In the genomic region with DNA sequence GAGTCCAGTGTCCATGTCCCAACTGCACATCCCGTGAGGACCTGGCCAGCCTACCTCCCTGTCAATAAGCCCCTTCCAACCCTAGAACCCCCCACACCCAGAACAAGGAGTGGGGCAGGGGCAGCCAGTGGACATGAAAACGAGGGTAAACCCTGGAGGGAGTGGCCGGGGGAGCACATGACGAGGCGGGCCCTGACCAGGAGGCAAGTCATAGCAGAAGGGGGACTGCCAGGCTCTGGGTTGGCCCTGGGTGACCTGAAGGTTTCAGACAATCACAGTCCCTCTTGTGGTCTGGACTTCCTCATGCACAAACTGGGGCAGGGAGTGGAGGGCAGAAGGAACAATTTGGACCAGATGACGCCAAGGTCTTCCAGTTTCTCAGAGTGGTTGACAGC, we compare ENCODE assay signal across 29 cellular contexts.
DNase-seq lines count a peak whose midpoint lies in the region; ATAC-seq and TF ChIP-seq lines count a peak whose summit lies in the region.
"Had no signal": no experiment of that assay in that cellular context is flagged by ENCODE, and none has a peak within 500 bp of the region (broad histone marks: within the 10 kb centered on the region; RNA-seq: fewer than 3 reads in every experiment).

No MANE protein-coding gene starts in this region.

- peak; percentile 37 for DNase-seq in Right ventricle myocardium inferior (ENCODE audit: missing footprints)
- DNase-seq in left ventricle myocardium superior, result no peak
- DNase-seq in WTC11 (ENCODE audit: low spot score), result peak; percentile 1
- DNase-seq in neuronal stem cell (ENCODE audit: low spot score), result no peak
- peak; percentile 12 to 75 for DNase-seq in aorta
- DNase-seq in SJCRH30, result no peak
- DNase-seq in activated T-cell treated with anti-CD3 and anti-CD28 coated beads, Interleukin-2, amount 50 U/mL, for 24 hours, result no peak
- no peak for DNase-seq in ACHN
- DNase-seq: activated CD4-positive, alpha-beta memory T cell treated with anti-CD3 and anti-CD28 coated beads, Interleukin-2, amount 10 ng/mL, durations not matched to agents 7 days and 5 days; AML-193; CD4-positive, alpha-beta memory T cell; NCI-H1092 treated with DMSO at 0.1 percent for 48 hours; NCI-H187; NCI-H82; SK-N-SH; substantia nigra; T-helper 2 cell had no signal

- H3K27me3 Mint-ChIP-seq in WTC11 (ENCODE audit: low read depth), result no peaks in the 10 kb centered on the region; the same call in 1 of the 2 replicates
- H3K27me3 Mint-ChIP-seq in activated T-cell treated with anti-CD3 and anti-CD28 coated beads, Interleukin-2, amount 50 U/mL, for 24 hours, result no peaks in the 10 kb centered on the region
- H3K27me3 Mint-ChIP-seq: dendritic cell treated with granulocyte-macrophage colony-stimulating factor and Interleukin-4, amounts not matched to agents 40 ng/mL and 50 ng/mL, for 4 days; IgD-negative memory B cell had no signal

- H2BK15ac ChIP-seq in neuronal stem cell (ENCODE audit: low read length), result no peak overlapping the region

- H3K4me3 Mint-ChIP-seq in WTC11, result no peak overlapping the region
- no peak overlapping the region for H3K4me3 Mint-ChIP-seq in activated T-cell treated with anti-CD3 and anti-CD28 coated beads, Interleukin-2, amount 50 U/mL, for 24 hours
- H3K4me3 Mint-ChIP-seq: activated CD4-positive, alpha-beta memory T cell treated with anti-CD3 and anti-CD28 coated beads, Interleukin-2, amount 10 ng/mL, durations not matched to agents 7 days and 5 days; CD4-positive, alpha-beta memory T cell; dendritic cell treated with granulocyte-macrophage colony-stimulating factor and Interleukin-4, amounts not matched to agents 40 ng/mL and 50 ng/mL, for 4 days; IgD-negative memory B cell; natural killer cell treated with Interleukin-12 subunit alpha and Interleukin-12 subunit beta and Interleukin-15 and Interleukin-18, amount 100 ng/mL, for 72 hours; stimulated activated memory B cell treated with anti-CD40 and anti-IgM and Interleukin-4, amounts not matched to agents 10 μg/mL and 1 μg/mL and 100 μg/mL, for 72 hours had no signal

- POLR2A ChIA-PET in WTC11 (lab: Charles Lee), result no interaction called here

- H3K9ac ChIP-seq in neuronal stem cell (ENCODE audit: low read depth, low read length, poor library complexity), result no peak overlapping the region
- H3K9ac ChIP-seq: GM23248, SK-N-SH had no signal

- no peak overlapping the region for H3K14ac ChIP-seq in neuronal stem cell (ENCODE audit: low read length)

- H3K4me3 ChIP-seq in neuronal stem cell (ENCODE audit: low read length in 2 of 2), result no peak overlapping the region
- no peak overlapping the region for H3K4me3 ChIP-seq in aorta (ENCODE audit: low read length in 2 of 2)
- H3K4me3 ChIP-seq in SJCRH30, result no peak overlapping the region
- H3K4me3 ChIP-seq: A549, cardiac muscle cell, esophagus muscularis mucosa, heart left ventricle, lung, skin epidermis had no signal

- CTCF ChIA-PET in WTC11 (lab: Charles Lee), result interaction anchor here (2.3 kb wide), 1 partner anchor 43 kb away, joined by 8 read pairs; no protein-coding TSS in a partner anchor

- H3K27ac Mint-ChIP-seq in WTC11, result no peak overlapping the region
- no peak overlapping the region for H3K27ac Mint-ChIP-seq in activated T-cell treated with anti-CD3 and anti-CD28 coated beads, Interleukin-2, amount 50 U/mL, for 24 hours
- H3K27ac Mint-ChIP-seq: activated CD4-positive, alpha-beta memory T cell treated with anti-CD3 and anti-CD28 coated beads, Interleukin-2, amount 10 ng/mL, durations not matched to agents 7 days and 5 days; activated T-helper 2 cell treated with anti-CD3 and anti-CD28 coated beads, Interferon-gamma antibody, Interleukin-2, Interleukin-4, amounts not matched to agents 10 μg/mL and 5 μg/mL and 100 μg/mL, durations not matched to agents 14 hours and 24 hours and 36 hours; CD4-positive, alpha-beta memory T cell; dendritic cell treated with granulocyte-macrophage colony-stimulating factor and Interleukin-4, amounts not matched to agents 40 ng/mL and 50 ng/mL, for 4 days; IgD-negative memory B cell; natural killer cell treated with Interleukin-12 subunit alpha and Interleukin-12 subunit beta and Interleukin-15 and Interleukin-18, amount 100 ng/mL, for 72 hours; stimulated activated memory B cell treated with anti-CD40 and anti-IgM and Interleukin-4, amounts not matched to agents 10 μg/mL and 1 μg/mL and 100 μg/mL, for 72 hours had no signal

- peaks cover 0 to 27% (median 0%) of the 10 kb centered on the region in 3 experiments for H3K27me3 ChIP-seq in neuronal stem cell (ENCODE audit: control insufficient read depth in 3 of 3, insufficient read depth in 3 of 3, low read depth in 1 of 3, low read length in 3 of 3)
- H3K27me3 ChIP-seq in aorta (ENCODE audit: control insufficient read depth in 1 of 2, insufficient read depth in 2 of 2, low read length in 1 of 2), result no peaks in the 10 kb centered on the region
- H3K27me3 ChIP-seq in SJCRH30, result peaks cover 14% of the 10 kb centered on the region
- H3K27me3 ChIP-seq: cardiac muscle cell, heart left ventricle had no signal

- H3K9me3 Mint-ChIP-seq in WTC11, result no peaks in the 10 kb centered on the region
- H3K9me3 Mint-ChIP-seq in activated T-cell treated with anti-CD3 and anti-CD28 coated beads, Interleukin-2, amount 50 U/mL, for 24 hours, result no peaks in the 10 kb centered on the region
- H3K9me3 Mint-ChIP-seq: activated CD4-positive, alpha-beta memory T cell treated with anti-CD3 and anti-CD28 coated beads, Interleukin-2, amount 10 ng/mL, durations not matched to agents 7 days and 5 days; activated T-helper 2 cell treated with anti-CD3 and anti-CD28 coated beads, Interferon-gamma antibody, Interleukin-2, Interleukin-4, amounts not matched to agents 10 μg/mL and 5 μg/mL and 100 μg/mL, durations not matched to agents 14 hours and 24 hours and 36 hours; CD4-positive, alpha-beta memory T cell; dendritic cell treated with granulocyte-macrophage colony-stimulating factor and Interleukin-4, amounts not matched to agents 40 ng/mL and 50 ng/mL, for 4 days; IgD-negative memory B cell; natural killer cell treated with Interleukin-12 subunit alpha and Interleukin-12 subunit beta and Interleukin-15 and Interleukin-18, amount 100 ng/mL, for 72 hours; stimulated activated memory B cell treated with anti-CD40 and anti-IgM and Interleukin-4, amounts not matched to agents 10 μg/mL and 1 μg/mL and 100 μg/mL, for 72 hours had no signal

- no peak overlapping the region for H3K4ac ChIP-seq in neuronal stem cell (ENCODE audit: low read length)

- peaks cover 2 to 5% of the 10 kb centered on the region in 2 donors for H3K4me1 ChIP-seq in neuronal stem cell (ENCODE audit: control insufficient read depth in 2 of 2, insufficient read depth in 1 of 2, low read depth in 1 of 2, low read length in 2 of 2)
- H3K4me1 ChIP-seq in aorta (ENCODE audit: control insufficient read depth in 1 of 2, insufficient read depth in 2 of 2, low read length in 2 of 2), result no peaks in the 10 kb centered on the region
- no peaks in the 10 kb centered on the region for H3K4me1 ChIP-seq in SJCRH30
- H3K4me1 ChIP-seq: A549, esophagus muscularis mucosa had no signal

- H4K8ac ChIP-seq in neuronal stem cell (ENCODE audit: low read depth, low read length), result no peak overlapping the region

- no peak for TF ChIP-seq CTCF in WTC11 (IDR thresholded peaks at IDR 0.05)

- no peaks in the 10 kb centered on the region for H3K36me3 Mint-ChIP-seq in WTC11
- no peaks in the 10 kb centered on the region for H3K36me3 Mint-ChIP-seq in activated T-cell treated with anti-CD3 and anti-CD28 coated beads, Interleukin-2, amount 50 U/mL, for 24 hours (ENCODE audit: low read depth)
- H3K36me3 Mint-ChIP-seq: CD4-positive, alpha-beta memory T cell; IgD-negative memory B cell; natural killer cell treated with Interleukin-12 subunit alpha and Interleukin-12 subunit beta and Interleukin-15 and Interleukin-18, amount 100 ng/mL, for 72 hours; stimulated activated memory B cell treated with anti-CD40 and anti-IgM and Interleukin-4, amounts not matched to agents 10 μg/mL and 1 μg/mL and 100 μg/mL, for 72 hours had no signal

- no peak overlapping the region for H2BK5ac ChIP-seq in neuronal stem cell (ENCODE audit: low read length)

- H2AFZ ChIP-seq in neuronal stem cell (ENCODE audit: low read length), result no peak overlapping the region
- H2AFZ ChIP-seq: GM23248 had no signal

- H4K91ac ChIP-seq in neuronal stem cell (ENCODE audit: low read depth, low read length, poor library complexity), result no peak overlapping the region

- no peak overlapping the region for H3K4me2 ChIP-seq in neuronal stem cell (ENCODE audit: insufficient read depth, low read length, poor library complexity, severe bottlenecking)
- H3K4me2 ChIP-seq: A549, SK-N-SH had no signal

- no peak overlapping the region for H2BK12ac ChIP-seq in neuronal stem cell (ENCODE audit: low read length)

- H3K23ac ChIP-seq in neuronal stem cell (ENCODE audit: low read depth, low read length, poor library complexity), result no peak overlapping the region

- 0 out of 2 replicates have a peak, but pooled peaks cover 8% of the 10 kb centered on the region for H3K4me1 Mint-ChIP-seq in WTC11
- H3K4me1 Mint-ChIP-seq in activated T-cell treated with anti-CD3 and anti-CD28 coated beads, Interleukin-2, amount 50 U/mL, for 24 hours (ENCODE audit: low read depth), result no peaks in the 10 kb centered on the region
- H3K4me1 Mint-ChIP-seq: activated CD4-positive, alpha-beta memory T cell treated with anti-CD3 and anti-CD28 coated beads, Interleukin-2, amount 10 ng/mL, durations not matched to agents 7 days and 5 days; CD4-positive, alpha-beta memory T cell; IgD-negative memory B cell; stimulated activated memory B cell treated with anti-CD40 and anti-IgM and Interleukin-4, amounts not matched to agents 10 μg/mL and 1 μg/mL and 100 μg/mL, for 72 hours had no signal

- no peak for ATAC-seq in Right ventricle myocardium inferior
- ATAC-seq in left ventricle myocardium superior, result no peak
- ATAC-seq in WTC11, result no peak
- no peak for ATAC-seq in aorta (ENCODE audit: low FRiP score)
- ATAC-seq: A549; heart left ventricle; natural killer cell treated with Interleukin-12 subunit alpha and Interleukin-12 subunit beta and Interleukin-15 and Interleukin-18, amount 100 ng/mL, for 72 hours; stimulated activated memory B cell treated with anti-CD40 and anti-IgM and Interleukin-4, amounts not matched to agents 10 μg/mL and 1 μg/mL and 100 μg/mL, for 72 hours had no signal

- intact Hi-C loops in Right ventricle myocardium inferior (cut with DNase I) (no loop called here), left ventricle myocardium superior (cut with micrococcal nuclease) (no loop called here), aorta (cut with DNase I) (no loop called here)

- H3K27ac ChIP-seq in neuronal stem cell (replicated peaks; ENCODE audit: low read length) (no peak overlapping the region), aorta (ENCODE audit: low read depth in 1 of 2, low read length in 2 of 2) (no peak overlapping the region), SJCRH30 (no peak overlapping the region)
- H3K27ac ChIP-seq: A549, cardiac muscle cell, esophagus muscularis mucosa, GM23248, heart left ventricle, skin epidermis had no signal

- H2BK120ac ChIP-seq in neuronal stem cell (ENCODE audit: low read depth, low read length), result no peak overlapping the region

- H3K79me1 ChIP-seq in neuronal stem cell (ENCODE audit: low read depth, low read length), result no peaks in the 10 kb centered on the region

- H3K36me3 ChIP-seq in neuronal stem cell (replicated peaks in 1 of 2; ENCODE audit: control insufficient read depth in 2 of 2, insufficient read depth in 2 of 2, low read length in 2 of 2) (no peaks in the 10 kb centered on the region), aorta (ENCODE audit: control insufficient read depth in 1 of 2, insufficient read depth in 2 of 2, low read length in 1 of 2) (no peaks in the 10 kb centered on the region), SJCRH30 (no peaks in the 10 kb centered on the region)
- H3K36me3 ChIP-seq: cardiac muscle cell, esophagus muscularis mucosa, heart left ventricle had no signal

- no CpG with 5 or more reads among the region's 6 CpGs for WGBS in neuronal stem cell (ENCODE audit: extremely low coverage in 2 of 2, insufficient read length in 2 of 2, insufficient replicate concordance in 1 of 2), 2 donors
- WGBS in aorta, 2 donors, result 92 to 93% methylated on average over 6 of the region's 6 CpGs

- peak overlapping the region; percentile 32 for H2AK5ac ChIP-seq in neuronal stem cell (ENCODE audit: low read depth, low read length)

- no peak overlapping the region for H3K18ac ChIP-seq in neuronal stem cell (ENCODE audit: low read length)

- in situ Hi-C loops in ACHN (cut with HindIII; ENCODE audit: low pct_ligation_motif_present, low pct_unique_long_range_greater_than_20kb, low sequenced_read_pairs), result no loop called here

- H3K9me3 ChIP-seq in neuronal stem cell (replicated peaks in 1 of 2; ENCODE audit: control insufficient read depth in 2 of 2, insufficient read depth in 1 of 2, low read depth in 1 of 2, low read length in 2 of 2), result no peaks in the 10 kb centered on the region
- no peaks in the 10 kb centered on the region for H3K9me3 ChIP-seq in aorta (ENCODE audit: control insufficient read depth, low read length)
- H3K9me3 ChIP-seq in SJCRH30 (replicated peaks), result no peaks in the 10 kb centered on the region
- H3K9me3 ChIP-seq: A549, esophagus muscularis mucosa, heart left ventricle, SK-N-SH had no signal

Comparison
In these comparisons a context has a peak if more than half of its experiments do, and no peak if none do; other contexts are left out.
1. DNase-seq: peak in Right ventricle myocardium inferior (single experiment), WTC11 (single experiment) and aorta (2 of 2); none in left ventricle myocardium superior (single experiment), neuronal stem cell (single experiment), SJCRH30 (0 of 2), activated T-cell treated with anti-CD3 and anti-CD28 coated beads, Interleukin-2, amount 50 U/mL, for 24 hours (single experiment) and ACHN (single experiment).